Comparison of ENCODE assay signal across 8 cellular contexts in genomic region chr1:201119206-201119814, GRCh38. TPM values are rescaled to one million over a fixed set of nuclear protein-coding genes. Genes with fewer than 3 reads are reported as not detected.
DNase-seq lines count a peak whose midpoint lies in the region; ATAC-seq and TF ChIP-seq lines count a peak whose summit lies in the region.

No MANE protein-coding gene starts in this region.

- H3K36me3 ChIP-seq in PC-9 (ENCODE audit: low read depth) (no peaks in the 10 kb centered on the region), hepatocyte (replicated peaks; ENCODE audit: insufficient read depth, low read depth) (no peaks in the 10 kb centered on the region)

- H4K20me1 ChIP-seq in PC-9 (ENCODE audit: insufficient read depth), result no peaks in the 10 kb centered on the region
- H4K20me1 ChIP-seq in hepatocyte (ENCODE audit: insufficient read depth, poor library complexity, severe bottlenecking), result no peaks in the 10 kb centered on the region

- DNase-seq in AG04449 (ENCODE audit: low read depth, low spot score) (no peak), GM19240 (ENCODE audit: insufficient read length, low spot score) (peak; percentile 45), PC-9 (no peak), hepatocyte (ENCODE audit: low spot score) (peak; percentile 50)
- DNase-seq in activated naive CD4-positive, alpha-beta T cell treated with Interleukin-2 at 50 U/mL for 16 hours, result peak; percentile 58
- DNase-seq in stimulated activated CD4-positive, alpha-beta T cell treated with anti-CD3 and anti-CD28 coated beads, Interleukin-2, amount 100 ng/mL, for 48 hours, result peak; percentile 48 to 59

- WGBS in hepatocyte (ENCODE audit: low lambda C conversion rate, missing lambda C conversion rate), result 18% methylated on average over 10 of the region's 10 CpGs

- no peaks in the 10 kb centered on the region for H3K79me2 ChIP-seq in PC-9 (ENCODE audit: low read depth)
- no peaks in the 10 kb centered on the region for H3K79me2 ChIP-seq in hepatocyte

- peak; percentile 55 for TF ChIP-seq CTCF in AG04449 (IDR thresholded peaks at IDR 0.05; ENCODE audit: insufficient read depth, low read length, missing control alignments)
- TF ChIP-seq CTCF in PC-9 (conservative IDR thresholded peaks at IDR 0.05), result peak; percentile 28; the same call in 1 of the 2 replicates
- peak; percentile 55 for TF ChIP-seq CTCF in hepatocyte (IDR thresholded peaks at IDR 0.05; ENCODE audit: poor library complexity)

- no peaks in the 10 kb centered on the region for H3F3A ChIP-seq in PC-9 (ENCODE audit: insufficient read depth, low read depth)

- ATAC-seq in GM19452 (IDR thresholded peaks at IDR 0.05; ENCODE audit: unreplicated experiment) (no peak), GM18868 (IDR thresholded peaks at IDR 0.05; ENCODE audit: unreplicated experiment) (no peak)

- CTCF ChIA-PET in AG04449 (lab: Yijun Ruan, JAX), result interaction anchor here (0.7 to 8.2 kb wide), 16 partner anchors 9 to 560 kb away, joined by 3 to 78 read pairs (median 4); no protein-coding TSS in a partner anchor
- CTCF ChIA-PET in PC-9 (lab: Charles Lee), result interaction anchor here (0.6 kb wide), 1 partner anchor 1055 kb away, joined by 3 read pairs; no protein-coding TSS in a partner anchor

- H3K9me2 ChIP-seq in PC-9 (ENCODE audit: insufficient read depth) (no peaks in the 10 kb centered on the region), hepatocyte (replicated peaks; ENCODE audit: insufficient read depth) (no peaks in the 10 kb centered on the region)

- no peaks in the 10 kb centered on the region for H3K27me3 ChIP-seq in PC-9 (ENCODE audit: insufficient read depth, low read depth)
- H3K27me3 ChIP-seq in hepatocyte, result peaks cover 46% of the 10 kb centered on the region

- no peak overlapping the region for H2AFZ ChIP-seq in PC-9
- H2AFZ ChIP-seq in hepatocyte, result no peak overlapping the region

- H3K9me3 ChIP-seq in PC-9 (ENCODE audit: insufficient read depth, low read depth) (no peaks in the 10 kb centered on the region), hepatocyte (ENCODE audit: low read depth) (no peaks in the 10 kb centered on the region)

- H3K4me2 ChIP-seq in PC-9 (no peak overlapping the region), hepatocyte (no peak overlapping the region)

- H3K4me3 ChIP-seq in AG04449 (ENCODE audit: low read depth, low read length) (no peak overlapping the region), PC-9 (no peak overlapping the region), hepatocyte (no peak overlapping the region)

- intact Hi-C loops in PC-9 (cut with micrococcal nuclease; ENCODE audit: unreplicated experiment), result loop anchor here (10.0 kb wide), 1 partner anchor 565 kb away; no protein-coding TSS in a partner anchor

- BruUV-seq in PC-9 (replicated peaks; lab: Mats Ljungman, UMichigan), result no TSS peak

- no peak overlapping the region for H3K27ac ChIP-seq in PC-9
- no peak overlapping the region for H3K27ac ChIP-seq in hepatocyte

- POLR2A ChIA-PET in AG04449 (lab: Yijun Ruan, JAX), result no interaction called here
- POLR2A ChIA-PET in PC-9 (lab: Charles Lee; ENCODE audit: unreplicated experiment), result interaction anchor here (0.7 kb wide), 2 partner anchors 100 to 492 kb away, joined by 3 to 5 read pairs; no protein-coding TSS in a partner anchor

- peaks cover 6% of the 10 kb centered on the region for H3K4me1 ChIP-seq in PC-9 (replicated peaks; ENCODE audit: insufficient read depth)
- H3K4me1 ChIP-seq in hepatocyte (ENCODE audit: insufficient read depth), result no peaks in the 10 kb centered on the region

RNA-seq across cellular contexts. Expression of gene CACNA1S, which starts 7.1 kb away (rescaled TPM):
- total RNA-seq in PC-9 (2021) (not detected in 2 replicates), hepatocyte (0.04 TPM in 1 of 2 replicates, not detected in the other)
- not detected in 2 replicates for polyA plus RNA-seq in hepatocyte

RNA-seq across cellular contexts. Expression of gene ASCL5, which starts 7.7 kb away (rescaled TPM):
- total RNA-seq in PC-9 (2021) (0.24 and 0.38 TPM in 2 replicates), hepatocyte (not detected in 2 replicates)
- not detected in 2 replicates for polyA plus RNA-seq in hepatocyte

RNA-seq across cellular contexts. Expression of gene TMEM9, which starts 35.0 kb away (rescaled TPM):
- 92.9 and 94.3 TPM in 2 replicates for total RNA-seq in PC-9 (2021)
- 103 and 104 TPM in 2 replicates for total RNA-seq in hepatocyte
- 99.4 and 113 TPM in 2 replicates for polyA plus RNA-seq in hepatocyte

Comparison
In these comparisons a context has a peak if more than half of its experiments do, and no peak if none do; other contexts are left out.
1. DNase-seq: peak in GM19240 (single experiment), activated naive CD4-positive, alpha-beta T cell treated with Interleukin-2 at 50 U/mL for 16 hours (single experiment), hepatocyte (single experiment) and stimulated activated CD4-positive, alpha-beta T cell treated with anti-CD3 and anti-CD28 coated beads, Interleukin-2, amount 100 ng/mL, for 48 hours (2 of 2); none in AG04449 (single experiment) and PC-9 (0 of 2).
2. Peak in every context shown above with its lines, with median percentiles within 50 percentile points of each other: CTCF ChIP-seq.